In the genomic region with DNA sequence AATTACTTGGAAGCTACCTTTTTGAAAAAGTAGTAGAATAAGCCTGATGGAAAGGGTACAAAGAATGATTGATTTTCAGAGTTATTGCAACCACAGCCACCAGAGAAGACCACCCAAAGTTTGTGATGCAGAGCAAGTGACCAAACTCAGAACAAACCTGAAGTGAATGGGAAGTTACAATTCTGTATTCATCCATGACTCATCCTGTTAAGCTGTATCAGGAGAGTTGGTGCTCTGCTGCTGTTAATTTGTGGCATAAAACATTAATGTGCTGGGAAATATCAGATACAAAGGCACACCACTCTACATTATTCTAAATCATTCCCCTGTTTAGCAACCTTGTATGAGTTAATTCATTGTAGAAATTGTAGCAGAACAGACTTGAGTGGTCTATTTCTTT, we compare ENCODE assay signal across 17 cellular contexts. TPM values are rescaled to one million over a fixed set of nuclear protein-coding genes. Genes with fewer than 3 reads are reported as not detected.
DNase-seq lines count a peak whose midpoint lies in the region; ATAC-seq and TF ChIP-seq lines count a peak whose summit lies in the region.
"Had no signal": no experiment of that assay in that cellular context is flagged by ENCODE, and none has a peak within 500 bp of the region (broad histone marks: within the 10 kb centered on the region; RNA-seq: fewer than 3 reads in every experiment).

No MANE protein-coding gene starts in this region.

- no peaks in the 10 kb centered on the region for H3K27me3 ChIP-seq in SK-N-SH (ENCODE audit: insufficient read depth)
- no peaks in the 10 kb centered on the region for H3K27me3 ChIP-seq in A673 (replicated peaks; ENCODE audit: insufficient read depth, low read depth, low read length, poor library complexity)
- H3K27me3 ChIP-seq in ascending aorta: no peaks in the 10 kb centered on the region

- no TSS peak for BruUV-seq in A673 (replicated peaks; lab: Mats Ljungman, UMichigan)

- H3K79me2 ChIP-seq in SK-N-SH (ENCODE audit: insufficient read depth): no peaks in the 10 kb centered on the region

- DNase-seq in AG20443 (ENCODE audit: low spot score): peak; percentile 6
- no peak for DNase-seq in SK-N-SH
- peak; percentile 10 for DNase-seq in astrocyte of the spinal cord (ENCODE audit: low read depth, low spot score)
- DNase-seq in foreskin fibroblast: peak; percentile 11 to 35
- DNase-seq in occipital lobe (lab: John Stamatoyannopoulos, UW): no peak
- no peak for DNase-seq in A673 (ENCODE audit: low spot score)
- no peak for DNase-seq in ascending aorta (ENCODE audit: low spot score in 2 of 2)
- DNase-seq: 8988T; AML-193; CD4-positive, alpha-beta T cell; DMS79 treated with DMSO at 0.1 percent for 48 hours; KG1 had no signal

- TF ChIP-seq CTCF in SK-N-SH (IDR thresholded peaks at IDR 0.05) (no peak), astrocyte of the spinal cord (IDR thresholded peaks at IDR 0.05; ENCODE audit: low read depth, low read length) (no peak), foreskin fibroblast (IDR thresholded peaks at IDR 0.05; ENCODE audit: low read depth, low read length) (no peak), A673 (conservative IDR thresholded peaks at IDR 0.05; ENCODE audit: low read depth, low read length) (no peak), ascending aorta (IDR thresholded peaks at IDR 0.05) (no peak)

- H3K27ac ChIP-seq in SK-N-SH (ENCODE audit: low read depth in 2 of 2, low read length in 1 of 2) (no peak overlapping the region), A673 (ENCODE audit: low read depth, low read length, poor library complexity, severe bottlenecking) (no peak overlapping the region), ascending aorta (no peak overlapping the region)
- H3K27ac ChIP-seq: C4-2B had no signal

- no peak for ATAC-seq in GM18870 (IDR thresholded peaks at IDR 0.05; ENCODE audit: unreplicated experiment)
- ATAC-seq: GM12878, HepG2 had no signal

- H3K9me3 ChIP-seq in SK-N-SH: no peaks in the 10 kb centered on the region
- H3K9me3 ChIP-seq in A673 (ENCODE audit: low read depth, low read length, poor library complexity, severe bottlenecking): no peaks in the 10 kb centered on the region
- H3K9me3 ChIP-seq in ascending aorta: no peaks in the 10 kb centered on the region
- H3K9me3 ChIP-seq: HAP-1 had no signal

- H4K20me1 ChIP-seq in SK-N-SH (ENCODE audit: insufficient read depth): no peaks in the 10 kb centered on the region

- H3K36me3 ChIP-seq in SK-N-SH (replicated peaks in 1 of 2; ENCODE audit: control insufficient read depth in 1 of 2, insufficient read depth in 2 of 2, low read length in 1 of 2): no peaks in the 10 kb centered on the region
- no peaks in the 10 kb centered on the region for H3K36me3 ChIP-seq in A673 (ENCODE audit: insufficient read depth, low read length, poor library complexity, severe bottlenecking)
- H3K36me3 ChIP-seq in ascending aorta: no peaks in the 10 kb centered on the region
- H3K36me3 ChIP-seq: HAP-1 had no signal

- no peaks in the 10 kb centered on the region for H3K9me2 ChIP-seq in SK-N-SH

- CTCF ChIA-PET in SK-N-SH (lab: Yijun Ruan, JAX) (interaction anchor here (0.7 kb wide), 1 partner anchor 11 kb away, joined by 3 read pairs; no protein-coding TSS in a partner anchor), A673 (lab: Charles Lee) (no interaction called here)

- H3K4me1 ChIP-seq in SK-N-SH (ENCODE audit: control insufficient read depth in 1 of 2, insufficient read depth in 2 of 2, low read depth in 1 of 2, low read length in 1 of 2): no peaks in the 10 kb centered on the region
- H3K4me1 ChIP-seq in A673 (ENCODE audit: insufficient read depth, low read length, poor library complexity, severe bottlenecking): no peaks in the 10 kb centered on the region
- no peaks in the 10 kb centered on the region for H3K4me1 ChIP-seq in ascending aorta
- H3K4me1 ChIP-seq: HAP-1 had no signal

- in situ Hi-C loops in astrocyte of the spinal cord (cut with HindIII; ENCODE audit: low sequenced_read_pairs): no loop called here

- no peak overlapping the region for H3K4me2 ChIP-seq in SK-N-SH

- no peak overlapping the region for H2AFZ ChIP-seq in SK-N-SH (ENCODE audit: low read depth)

- no peak for TF ChIP-seq RAD21 in SK-N-SH (IDR thresholded peaks at IDR 0.05; ENCODE audit: low read length)

- no peaks in the 10 kb centered on the region for H3F3A ChIP-seq in SK-N-SH (replicated peaks; ENCODE audit: insufficient read depth)

- TF ChIP-seq EP300 in SK-N-SH (IDR thresholded peaks at IDR 0.05; ENCODE audit: borderline replicate concordance in 1 of 2, low read depth in 1 of 2, low read length in 1 of 2): no peak

- intact Hi-C loops in A673 (cut with micrococcal nuclease; ENCODE audit: unreplicated experiment) (no loop called here), ascending aorta (cut with DNase I) (no loop called here)

- H3K4me3 ChIP-seq in SK-N-SH (ENCODE audit: low read depth in 2 of 2, low read length in 1 of 2) (no peak overlapping the region), astrocyte of the spinal cord (ENCODE audit: low read depth, low read length) (no peak overlapping the region), foreskin fibroblast (ENCODE audit: low read depth in 1 of 2, low read length in 2 of 2) (no peak overlapping the region), A673 (ENCODE audit: low read depth, low read length, poor library complexity, severe bottlenecking) (no peak overlapping the region), ascending aorta (no peak overlapping the region)
- H3K4me3 ChIP-seq: GM12878, HAP-1 had no signal

- POLR2A ChIA-PET in SK-N-SH (lab: Yijun Ruan, JAX) (no interaction called here), A673 (lab: Charles Lee; ENCODE audit: low non-redundant PET) (no interaction called here)

- no peak overlapping the region for H3K9ac ChIP-seq in SK-N-SH

TF ChIP-seq in SK-N-SH, 30 proteins besides CTCF, POLR2A, EP300 and RAD21:
- TF ChIP-seq GATA2 (CRISPR knock-in tag; IDR thresholded peaks at IDR 0.05) (no peak), FOSL2 (IDR thresholded peaks at IDR 0.05; ENCODE audit: borderline replicate concordance, low read depth) (peak; percentile 8; the same call in 1 of the 2 replicates)

RNA-seq across cellular contexts. Expression of a gene that starts 19.6 kb away (rescaled TPM):
- 4.8 and 7.0 TPM in 2 replicates for polyA plus RNA-seq in SK-N-SH (2012; rRNA removed)
- polyA plus RNA-seq in SK-N-SH (2012; cell fraction: cytosol; rRNA removed): 8.2 and 9.4 TPM in 2 replicates
- polyA plus RNA-seq in SK-N-SH (2012; cell fraction: nucleus; rRNA removed): 2.2 and 4.9 TPM in 2 replicates
- total RNA-seq in occipital lobe (13.1 TPM), A673 (2021) (6.0 and 6.1 TPM in 2 replicates), ascending aorta (50.6 TPM)
- total RNA-seq: CD4-positive, alpha-beta T cell had no signal

Comparison
In these comparisons a context has a peak if more than half of its experiments do, and no peak if none do; other contexts are left out.
1. DNase-seq: peak in AG20443 (single experiment), astrocyte of the spinal cord (single experiment) and foreskin fibroblast (2 of 2); none in SK-N-SH (single experiment), occipital lobe (single experiment), A673 (single experiment) and ascending aorta (0 of 2).